In genomic region chr1:228456252-228457016, GRCh38 we compare ENCODE assay signal across 9 cellular contexts. TPM values are rescaled to one million over a fixed set of nuclear protein-coding genes. Genes with fewer than 3 reads are reported as not detected.
DNase-seq lines count a peak whose midpoint lies in the region; ATAC-seq, FAIRE-seq and TF ChIP-seq lines count a peak whose summit lies in the region.
"Had no signal": no experiment of that assay in that cellular context is flagged by ENCODE, and none has a peak within 500 bp of the region (broad histone marks: within the 10 kb centered on the region; RNA-seq: fewer than 3 reads in every experiment).

No MANE protein-coding gene starts in this region.

- dilution Hi-C loops in keratinocyte (cut with MboI; ENCODE audit: extremely low pct_ligation_motif_present, low sequenced_read_pairs), result no loop called here

- H3K79me2 ChIP-seq in keratinocyte (ENCODE audit: control insufficient read depth, insufficient read depth, low read length), result no peaks in the 10 kb centered on the region

- no peak overlapping the region for H2AFZ ChIP-seq in keratinocyte (ENCODE audit: control insufficient read depth, low read length)

- ATAC-seq in heart right ventricle, result no peak
- no peak for ATAC-seq in Right ventricle myocardium inferior
- ATAC-seq in HG02571 (IDR thresholded peaks at IDR 0.05; ENCODE audit: unreplicated experiment), result no peak

- peaks cover 17% of the 10 kb centered on the region for H3K27me3 Mint-ChIP-seq in type B pancreatic cell

- intact Hi-C loops in heart right ventricle (cut with DNase I) (loop anchor here in 1 of 10 donors (2.0 kb wide), 1 partner anchor 30 kb away; the partner anchor contains the start of gene RNF187), Right ventricle myocardium inferior (cut with DNase I) (loop anchor here (5.0 kb wide), 2 partner anchors 49 to 79 kb away; partner anchors contain the start of gene TRIM11)

- WGBS in heart right ventricle, 2 donors, result 57 to 62% methylated on average over 6 of the region's 6 CpGs

- DNase-seq in heart right ventricle, result no peak
- no peak for DNase-seq in Right ventricle myocardium inferior (ENCODE audit: missing footprints)
- no peak for DNase-seq in adipocyte (ENCODE audit: low read depth)
- no peak for DNase-seq in keratinocyte (ENCODE audit: low read depth, low spot score)
- DNase-seq in type B pancreatic cell (ENCODE audit: extremely low spot score, unreplicated experiment), result no peak
- DNase-seq in NCI-H1092 treated with DMSO at 0.1 percent for 48 hours (lab: John Stamatoyannopoulos, UW), result no peak
- no peak for DNase-seq in OCI-M2 (lab: John Stamatoyannopoulos, UW; ENCODE audit: unreplicated experiment)

- H3K4me1 Mint-ChIP-seq in type B pancreatic cell (ENCODE audit: unreplicated experiment), result peaks cover 35% of the 10 kb centered on the region

- H3K9ac ChIP-seq in adipocyte (ENCODE audit: low read length), result no peak overlapping the region
- no peak overlapping the region for H3K9ac ChIP-seq in keratinocyte (ENCODE audit: control insufficient read depth, extremely low read depth, insufficient read depth, low read length)

- H3K36me3 ChIP-seq in heart right ventricle (peaks cover 0 to 7% (median 0%) of the 10 kb centered on the region in 9 donors), adipocyte (ENCODE audit: control insufficient read depth, insufficient read depth, low read length, severe bottlenecking) (no peaks in the 10 kb centered on the region), keratinocyte (ENCODE audit: control insufficient read depth in 2 of 2, extremely low read depth in 1 of 2, insufficient read depth in 2 of 2, low read length in 2 of 2) (no peaks in the 10 kb centered on the region)

- peak overlapping the region; percentile 99 for H3K27ac Mint-ChIP-seq in type B pancreatic cell

- H3K9me1 ChIP-seq in keratinocyte (ENCODE audit: control insufficient read depth, extremely low read depth, insufficient read depth, low read length), result peaks cover 2% of the 10 kb centered on the region

- H3K9me3 ChIP-seq in heart right ventricle (no peaks in the 10 kb centered on the region), adipocyte (ENCODE audit: control insufficient read depth, low read length) (no peaks in the 10 kb centered on the region), keratinocyte (ENCODE audit: control insufficient read depth, low read depth, low read length) (no peaks in the 10 kb centered on the region)

- TF ChIP-seq CTCF in heart right ventricle (IDR thresholded peaks at IDR 0.05) (no peak), keratinocyte (optimal IDR thresholded peaks at IDR 0.05 in 1 of 3, IDR thresholded peaks at IDR 0.05 in 1 of 3, conservative IDR thresholded peaks at IDR 0.05 in 1 of 3; ENCODE audit: extremely low read depth in 1 of 3, insufficient read depth in 2 of 3, low read length in 3 of 3) (no peak), type B pancreatic cell (conservative IDR thresholded peaks at IDR 0.05) (no peak)

- H3K27me3 ChIP-seq in heart right ventricle (peaks cover 0 to 39% (median 21%) of the 10 kb centered on the region in 7 donors), adipocyte (replicated peaks; ENCODE audit: control insufficient read depth, insufficient read depth, low read length) (peaks cover 3% of the 10 kb centered on the region), keratinocyte (ENCODE audit: control insufficient read depth, extremely low read depth, insufficient read depth, low read length) (peaks cover 3% of the 10 kb centered on the region)

- H3K27ac ChIP-seq in heart right ventricle (peak overlapping the region in 8 of 10 donors; percentile 83 to 93 (median 86)), keratinocyte (ENCODE audit: control insufficient read depth, insufficient read depth, low read length) (no peak overlapping the region)

- H3K4me1 ChIP-seq in heart right ventricle, result peaks cover 3 to 56% (median 36%) of the 10 kb centered on the region in 9 donors
- peaks cover 15% of the 10 kb centered on the region for H3K4me1 ChIP-seq in adipocyte (ENCODE audit: control insufficient read depth, insufficient read depth, low read length)
- H3K4me1 ChIP-seq in keratinocyte (ENCODE audit: control insufficient read depth, extremely low read depth, insufficient read depth, low read length), result peaks cover 10% of the 10 kb centered on the region

- peaks cover 16% of the 10 kb centered on the region for H3K36me3 Mint-ChIP-seq in type B pancreatic cell

- no peak for FAIRE-seq in keratinocyte (lab: Jason Lieb, UNC)

- no peaks in the 10 kb centered on the region for H3K9me3 Mint-ChIP-seq in type B pancreatic cell

- H4K20me1 ChIP-seq in keratinocyte (ENCODE audit: control insufficient read depth, extremely low read depth, insufficient read depth, low read length), result no peaks in the 10 kb centered on the region

- H3K4me2 ChIP-seq in keratinocyte (ENCODE audit: control insufficient read depth, extremely low read depth, insufficient read depth, low read depth, low read length), result peak overlapping the region; percentile 78

- peak overlapping the region; percentile 99 for H3K4me3 Mint-ChIP-seq in type B pancreatic cell

- peak overlapping the region; percentile 44 to 77 (median 62) for H3K4me3 ChIP-seq in heart right ventricle
- peak overlapping the region; percentile 81 for H3K4me3 ChIP-seq in adipocyte (ENCODE audit: low read length)
- peak overlapping the region; percentile 53 to 76 (median 70) for H3K4me3 ChIP-seq in keratinocyte (ENCODE audit: control insufficient read depth in 2 of 3, extremely low read depth in 1 of 3, insufficient read depth in 2 of 3, low read depth in 1 of 3, low read length in 3 of 3)

RNA-seq across cellular contexts. Expression of gene RNF187, which starts 30.7 kb away (rescaled TPM):
- total RNA-seq in heart right ventricle, result 10 to 100 TPM; 79.1 to 99.7 (median 89.9) TPM
- polyA plus RNA-seq in heart right ventricle, result 10 to 100 TPM; 18.9 to 37.2 TPM
- total RNA-seq in Right ventricle myocardium inferior, result 85.4 TPM
- 37.2 to 65.8 TPM (median 51.6 TPM) in 3 replicates for polyA plus RNA-seq in keratinocyte
- 114 TPM for polyA plus RNA-seq in keratinocyte (2011; ENCODE audit: low read depth)
- polyA plus RNA-seq in keratinocyte (2011; cell fraction: cytosol; rRNA removed), result 42.7 and 67.9 TPM in 2 replicates
- polyA plus RNA-seq in keratinocyte (2011; cell fraction: nucleus; rRNA removed), result 32.5 and 36.7 TPM in 2 replicates
- polyA plus RNA-seq in keratinocyte (2012; ENCODE audit: low replicate concordance), result 85.4 and 103 TPM in 2 replicates
- 39.4 to 67.1 TPM (median 50.0 TPM) in 3 replicates for polyA minus RNA-seq in keratinocyte
- 92.7 TPM for polyA minus RNA-seq in keratinocyte (2011; cell fraction: cytosol; rRNA and poly(A)+ RNA removed)
- 19.3 and 21.8 TPM in 2 replicates for polyA minus RNA-seq in keratinocyte (2011; cell fraction: nucleus; rRNA and poly(A)+ RNA removed)
- total RNA-seq in type B pancreatic cell (ENCODE audit: low replicate concordance), result 108 and 117 TPM in 2 replicates

RNA-seq across cellular contexts. Expression of gene TRIM17, which starts 39.8 kb away (rescaled TPM):
- total RNA-seq in heart right ventricle, result under 1 TPM in 7 of 10 donors, not detected in 3; 0.14 to 0.44 (median 0.34) TPM
- under 1 TPM; 0.20 to 0.37 TPM for polyA plus RNA-seq in heart right ventricle
- total RNA-seq in Right ventricle myocardium inferior, result 0.38 TPM
- 0.14 to 0.53 TPM (median 0.24 TPM) in 3 replicates for polyA plus RNA-seq in keratinocyte
- polyA plus RNA-seq in keratinocyte (2011; ENCODE audit: low read depth), result 1.7 TPM
- 0.13 TPM in 2 replicates for polyA plus RNA-seq in keratinocyte (2011; cell fraction: cytosol; rRNA removed)
- polyA plus RNA-seq in keratinocyte (2011; cell fraction: nucleus; rRNA removed), result 2.2 and 2.3 TPM in 2 replicates
- polyA plus RNA-seq in keratinocyte (2012; ENCODE audit: low replicate concordance), result 0.18 and 1.6 TPM in 2 replicates
- 0.32 to 1.4 TPM (median 0.43 TPM) in 3 replicates for polyA minus RNA-seq in keratinocyte
- not detected for polyA minus RNA-seq in keratinocyte (2011; cell fraction: cytosol; rRNA and poly(A)+ RNA removed)
- 0.63 and 0.78 TPM in 2 replicates for polyA minus RNA-seq in keratinocyte (2011; cell fraction: nucleus; rRNA and poly(A)+ RNA removed)
- 7.8 and 9.4 TPM in 2 replicates for total RNA-seq in type B pancreatic cell (ENCODE audit: low replicate concordance)
- total RNA-seq: RPMI7951 had no signal

RNA-seq across cellular contexts. Expression of gene TRIM11, which starts 49.8 kb away (rescaled TPM):
- total RNA-seq in heart right ventricle (10 to 100 TPM in 1 of 10 donors, 1 to 10 TPM in 9; 5.2 to 11.2 (median 6.9) TPM), Right ventricle myocardium inferior (7.7 TPM), type B pancreatic cell (ENCODE audit: low replicate concordance) (33.6 and 38.0 TPM in 2 replicates)
- polyA plus RNA-seq in heart right ventricle (1 to 10 TPM; 7.1 to 8.8 TPM), keratinocyte (9.9 to 14.8 TPM (median 11.8 TPM) in 3 replicates)
- 8.8 TPM for polyA plus RNA-seq in keratinocyte (2011; ENCODE audit: low read depth)
- 6.3 and 12.5 TPM in 2 replicates for polyA plus RNA-seq in keratinocyte (2011; cell fraction: cytosol; rRNA removed)
- polyA plus RNA-seq in keratinocyte (2011; cell fraction: nucleus; rRNA removed), result 32.0 and 36.2 TPM in 2 replicates
- polyA plus RNA-seq in keratinocyte (2012; ENCODE audit: low replicate concordance), result 18.7 and 19.5 TPM in 2 replicates
- polyA minus RNA-seq in keratinocyte, result 11.3 to 15.6 TPM (median 11.3 TPM) in 3 replicates
- polyA minus RNA-seq in keratinocyte (2011; cell fraction: cytosol; rRNA and poly(A)+ RNA removed), result 19.2 TPM
- 16.8 and 20.7 TPM in 2 replicates for polyA minus RNA-seq in keratinocyte (2011; cell fraction: nucleus; rRNA and poly(A)+ RNA removed)
